In genomic region chr1:172733815-172734214, GRCh38 we compare ENCODE assay signal across 19 cellular contexts.
"Had no signal": no experiment of that assay in that cellular context is flagged by ENCODE, and none has a peak within 500 bp of the region (broad histone marks: within the 10 kb centered on the region; RNA-seq: fewer than 3 reads in every experiment).

No MANE protein-coding gene starts in this region.

- H3K4me3 ChIP-seq: breast epithelium, right lobe of liver, smooth muscle cell, vagina had no signal

- DNase-seq: activated CD4-positive, alpha-beta T cell treated with anti-CD3 and anti-CD28 coated beads, Interleukin-2, amount 10 ng/mL, durations not matched to agents 7 days and 5 days; activated effector memory CD4-positive, alpha-beta T cell treated with anti-CD3 and anti-CD28 coated beads, Interleukin-2, amount 50 U/mL, for 16 hours; activated naive CD4-positive, alpha-beta T cell treated with anti-CD3 and anti-CD28 coated beads, Interleukin-2, amount 50 U/mL, for 16 hours; activated T-cell treated with anti-CD3 and anti-CD28 coated beads, Interleukin-2, amount 50 U/mL, for 72 hours; cortex of kidney; erythroblast; foreskin melanocyte; glutamatergic neuron; hippocampal formation; left cardiac atrium; right lobe of liver; stimulated activated CD4-positive, alpha-beta T cell treated with anti-CD3 and anti-CD28 coated beads, Interleukin-4, amount 100 ng/mL, for 1 hour; stimulated activated naive CD8-positive, alpha-beta T cell treated with anti-CD3 and anti-CD28 coated beads, Interleukin-15, amount 100 ng/mL, for 72 hours; trophoblast cell had no signal

- H3K27ac ChIP-seq: breast epithelium, parathyroid adenoma, right lobe of liver, vagina had no signal

- H3K9me3 ChIP-seq: right lobe of liver had no signal

- H3K36me3 ChIP-seq: breast epithelium, right lobe of liver, vagina had no signal

- H3K4me1 ChIP-seq: breast epithelium, parathyroid adenoma, right lobe of liver, vagina had no signal

- ATAC-seq: activated CD4-positive, CD25-positive, alpha-beta regulatory T cell treated with anti-CD3 and anti-CD28 coated beads, Interleukin-2, amount 50 U/mL, for 24 hours; activated T-cell treated with anti-CD3 and anti-CD28 coated beads, Interleukin-2, amount 50 U/mL, for 72 hours; left cardiac atrium; right lobe of liver; stimulated activated naive CD8-positive, alpha-beta T cell treated with anti-CD3 and anti-CD28 coated beads, Interleukin-15, amount 100 ng/mL, for 72 hours had no signal

- H3K27me3 ChIP-seq: breast epithelium, right lobe of liver, vagina had no signal
